Comparison of ENCODE assay signal across 1 cellular context in genomic region chr10:67864560-67865371, GRCh38.
TF ChIP-seq lines count a peak whose summit lies in the region.

No MANE protein-coding gene starts in this region.

TF ChIP-seq in SK-N-SH, 30 proteins besides CTCF, POLR2A, EP300 and RAD21 (continued from another document):
- TF ChIP-seq TEAD4 (IDR thresholded peaks at IDR 0.05; ENCODE audit: borderline replicate concordance, insufficient read depth) = no peak
- no peak for TF ChIP-seq CHD2 (IDR thresholded peaks at IDR 0.05; ENCODE audit: low read length, partially characterized antibody)
- TF ChIP-seq TCF12 (IDR thresholded peaks at IDR 0.05) = no peak
- no peak for TF ChIP-seq RFX5 (IDR thresholded peaks at IDR 0.05; ENCODE audit: low read length)
- TF ChIP-seq USF1 (IDR thresholded peaks at IDR 0.05; ENCODE audit: borderline replicate concordance, low read depth) = no peak
- no peak for TF ChIP-seq FOXM1 (IDR thresholded peaks at IDR 0.05; ENCODE audit: low read depth)
- no peak for TF ChIP-seq MXI1 (IDR thresholded peaks at IDR 0.05; ENCODE audit: low read depth, low read length)
- TF ChIP-seq SMC3 (IDR thresholded peaks at IDR 0.05; ENCODE audit: low read depth, low read length) = no peak
- TF ChIP-seq TAF1 (IDR thresholded peaks at IDR 0.05; ENCODE audit: borderline replicate concordance, low read depth, low read length) = no peak
- TF ChIP-seq JUND (IDR thresholded peaks at IDR 0.05) = no peak
- TF ChIP-seq GABPA (IDR thresholded peaks at IDR 0.05; ENCODE audit: low read depth) = no peak
- TF ChIP-seq YY1 (IDR thresholded peaks at IDR 0.05; ENCODE audit: low read depth) = no peak
- no peak for TF ChIP-seq USF2 (IDR thresholded peaks at IDR 0.05; ENCODE audit: borderline replicate concordance, low read depth, low read length)
- TF ChIP-seq ZBTB33 (IDR thresholded peaks at IDR 0.05; ENCODE audit: borderline replicate concordance, low read depth) = no peak
- no peak for TF ChIP-seq EZH2phosphoT487 (IDR thresholded peaks at IDR 0.05; ENCODE audit: borderline replicate concordance, low read depth)
- no peak for TF ChIP-seq PBX3 (IDR thresholded peaks at IDR 0.05)
